ENCODE assay signal across 14 cellular contexts in genomic region chr7:98288064-98288823, GRCh38. TPM values are rescaled to one million over a fixed set of nuclear protein-coding genes. Genes with fewer than 3 reads are reported as not detected.
DNase-seq lines count a peak whose midpoint lies in the region; ATAC-seq, FAIRE-seq and TF ChIP-seq lines count a peak whose summit lies in the region.
"Had no signal": no experiment of that assay in that cellular context is flagged by ENCODE, and none has a peak within 500 bp of the region (broad histone marks: within the 10 kb centered on the region; RNA-seq: fewer than 3 reads in every experiment).

No MANE protein-coding gene starts in this region.

- no peak for TF ChIP-seq POLR2A in body of pancreas (IDR thresholded peaks at IDR 0.05)

- ATAC-seq in left cardiac atrium = no peak
- ATAC-seq in body of pancreas = no peak
- no peak for ATAC-seq in lower lobe of right lung
- no peak for ATAC-seq in thoracic aorta (ENCODE audit: insufficient number of reproducible peaks, low FRiP score, low read depth)
- ATAC-seq: stimulated activated effector memory CD8-positive, alpha-beta T cell treated with anti-CD3 and anti-CD28 coated beads, Interleukin-12 subunit alpha, Interleukin-12 subunit beta, amount 100 ng/mL, for 72 hours had no signal

- 34 to 44% methylated on average over 9 to 12 of the region's 12 CpGs for whole genome bisulfite sequencing in body of pancreas, 2 donors

- no peaks in the 10 kb centered on the region for H3K36me3 ChIP-seq in cardiac muscle cell
- peaks cover 11 to 12% of the 10 kb centered on the region in 2 donors for H3K36me3 ChIP-seq in body of pancreas (replicated peaks in 1 of 2; ENCODE audit: insufficient read depth in 1 of 2, low read depth in 2 of 2)
- peaks cover 81% of the 10 kb centered on the region for H3K36me3 ChIP-seq in lower lobe of right lung
- peaks cover 24% of the 10 kb centered on the region for H3K36me3 ChIP-seq in thoracic aorta

- DNase-seq in cardiac muscle cell (ENCODE audit: low read depth in 1 of 2, low spot score in 1 of 2) (no peak), left cardiac atrium (no peak), body of pancreas (peak; percentile 40 to 75 (median 68)), lower lobe of right lung (no peak), thoracic aorta (ENCODE audit: low spot score) (no peak), urothelium cell line (ENCODE audit: low spot score) (no peak), islet precursor cell (no peak), putamen (ENCODE audit: low spot score) (no peak)
- DNase-seq: DMS79 treated with DMSO at 0.1 percent for 48 hours; foreskin melanocyte; NCI-H446 treated with DMSO at 0.1 percent for 48 hours; occipital lobe; stimulated activated CD4-positive, alpha-beta T cell treated with anti-CD3 and anti-CD28 coated beads, Interleukin-2, amount 100 ng/mL, for 24 hours had no signal

- H3K27me3 ChIP-seq in cardiac muscle cell = no peaks in the 10 kb centered on the region
- H3K27me3 ChIP-seq in body of pancreas = no peaks in the 10 kb centered on the region
- H3K27me3 ChIP-seq in lower lobe of right lung (ENCODE audit: low read depth) = no peaks in the 10 kb centered on the region
- H3K27me3 ChIP-seq in thoracic aorta (replicated peaks; ENCODE audit: insufficient read depth) = no peaks in the 10 kb centered on the region

- no peaks in the 10 kb centered on the region for H3K9me3 ChIP-seq in cardiac muscle cell (ENCODE audit: low read depth)
- no peaks in the 10 kb centered on the region for H3K9me3 ChIP-seq in body of pancreas
- H3K9me3 ChIP-seq in lower lobe of right lung = no peaks in the 10 kb centered on the region
- H3K9me3 ChIP-seq in thoracic aorta = no peaks in the 10 kb centered on the region

- no peak for FAIRE-seq in urothelium cell line (lab: Jason Lieb, UNC)

- intact Hi-C loops in left cardiac atrium (cut with DNase I) = loop anchor here in 1 of 2 donors (5.0 kb wide), 1 partner anchor 36 kb away; the partner anchor contains the start of gene TECPR1
- intact Hi-C loops in body of pancreas (cut with DNase I) = no loop called here
- intact Hi-C loops in lower lobe of right lung (cut with DNase I) = no loop called here

- H3K4me3 ChIP-seq in cardiac muscle cell = no peak overlapping the region
- H3K4me3 ChIP-seq in body of pancreas = no peak overlapping the region
- H3K4me3 ChIP-seq in lower lobe of right lung = peak overlapping the region; percentile 87
- peak overlapping the region; percentile 97 for H3K4me3 ChIP-seq in thoracic aorta

- peak overlapping the region; percentile 75 for H3K27ac ChIP-seq in cardiac muscle cell
- H3K27ac ChIP-seq in body of pancreas = peak overlapping the region; percentile 90 to 99 (median 96)
- peak overlapping the region; percentile 96 for H3K27ac ChIP-seq in lower lobe of right lung
- no peak overlapping the region for H3K27ac ChIP-seq in thoracic aorta

- TF ChIP-seq CTCF in cardiac muscle cell (IDR thresholded peaks at IDR 0.05; ENCODE audit: low read depth, low read length) (no peak), body of pancreas (IDR thresholded peaks at IDR 0.05) (peak in 1 of 7 experiments; percentile 16), lower lobe of right lung (IDR thresholded peaks at IDR 0.05) (no peak), thoracic aorta (IDR thresholded peaks at IDR 0.05) (no peak)

- H3K4me1 ChIP-seq in cardiac muscle cell (ENCODE audit: low read depth) (peaks cover 47% of the 10 kb centered on the region), body of pancreas (peaks cover 64% of the 10 kb centered on the region), lower lobe of right lung (peaks cover 66% of the 10 kb centered on the region), thoracic aorta (ENCODE audit: control insufficient read depth in 1 of 2, low read depth in 2 of 2) (peaks cover 56 to 61% of the 10 kb centered on the region in 2 donors)

RNA-seq across cellular contexts. Expression of gene BRI3, which starts 6.8 kb away (rescaled TPM):
- 23.0 and 30.0 TPM in 2 replicates for total RNA-seq in cardiac muscle cell
- polyA plus RNA-seq in cardiac muscle cell = 50.8 and 61.4 TPM in 2 replicates
- total RNA-seq in left cardiac atrium = 100 to 1,000 TPM; 190 to 207 TPM
- 10 to 100 TPM; 29.0 to 44.9 TPM for total RNA-seq in body of pancreas
- 516 TPM for total RNA-seq in lower lobe of right lung
- 100 to 1,000 TPM in 1 of 2 donors, 10 to 100 TPM in 1; 95.1 to 104 TPM for total RNA-seq in thoracic aorta

RNA-seq across cellular contexts. Expression of gene TECPR1, which starts 36.2 kb away (rescaled TPM):
- total RNA-seq in cardiac muscle cell = 24.4 and 27.8 TPM in 2 replicates
- polyA plus RNA-seq in cardiac muscle cell = 19.2 and 19.3 TPM in 2 replicates
- 10 to 100 TPM; 20.9 to 23.4 TPM for total RNA-seq in left cardiac atrium
- total RNA-seq in body of pancreas = 10 to 100 TPM; 19.7 to 28.3 TPM
- 50.1 TPM for total RNA-seq in lower lobe of right lung
- 10 to 100 TPM; 41.6 to 53.8 TPM for total RNA-seq in thoracic aorta

Comparison
In these comparisons a context has a peak if more than half of its experiments do, and no peak if none do; other contexts are left out.
1. DNase-seq: peak in body of pancreas (4 of 4); none in cardiac muscle cell (0 of 2), left cardiac atrium (single experiment), lower lobe of right lung (single experiment), thoracic aorta (single experiment), urothelium cell line (single experiment), islet precursor cell (single experiment) and putamen (single experiment).
2. H3K27ac ChIP-seq: peak in cardiac muscle cell (single experiment), body of pancreas (4 of 4) and lower lobe of right lung (single experiment); none in thoracic aorta (0 of 2).
3. H3K4me3 ChIP-seq: peak in lower lobe of right lung (single experiment) and thoracic aorta (single experiment); none in cardiac muscle cell (single experiment) and body of pancreas (0 of 2).